Comparison of ENCODE assay signal across 2 cellular contexts in the genomic region with DNA sequence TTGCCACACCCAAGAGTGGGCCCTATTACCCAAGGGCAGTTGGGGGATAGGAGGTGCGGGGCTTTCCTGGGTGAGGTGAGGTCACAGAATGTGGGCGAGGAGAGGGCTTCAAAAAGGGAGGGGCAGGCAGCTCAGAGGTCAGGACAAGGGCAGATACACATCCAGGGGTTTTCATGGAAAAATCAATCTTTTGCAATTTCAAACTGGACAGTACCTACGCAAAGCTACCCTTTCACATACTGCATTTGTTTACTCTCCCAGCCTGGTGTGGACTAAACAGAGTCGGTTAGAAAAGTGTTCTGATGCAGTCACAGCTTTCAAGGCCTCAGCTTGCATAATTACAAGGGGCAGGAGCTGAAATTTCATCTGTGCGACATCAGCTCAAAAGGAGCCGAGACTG.
A peak's percentile ranks its signal among the peaks of the same experiment; 100 is the strongest.
DNase-seq lines count a peak whose midpoint lies in the region; ATAC-seq and TF ChIP-seq lines count a peak whose summit lies in the region.
"Not testable (repeated sequence)": the region's sequence is repeated elsewhere in the genome, so short reads cannot be mapped to it uniquely, and the experiment has no call there.

No MANE protein-coding gene starts in this region.

- not testable (repeated sequence) for H3K4me3 ChIP-seq in right lobe of liver

- not testable (repeated sequence) for H3K27ac ChIP-seq in right lobe of liver

- intact Hi-C loops in right lobe of liver (cut with DNase I): not testable (repeated sequence)

- H3K27me3 ChIP-seq in right lobe of liver: not testable (repeated sequence)

- TF ChIP-seq CTCF in right lobe of liver (IDR thresholded peaks at IDR 0.05): not testable (repeated sequence)

- TF ChIP-seq POLR2A in right lobe of liver (IDR thresholded peaks at IDR 0.05): not testable (repeated sequence)

- not testable (repeated sequence) for DNase-seq in left lobe of liver (ENCODE audit: low spot score); right lobe of liver

- ATAC-seq in left lobe of liver (peak; percentile 79), right lobe of liver (peak; percentile 87 to 95 (median 88))

- no CpG with 5 or more reads among the region's 6 CpGs for WGBS in right lobe of liver (ENCODE audit: insufficient coverage, low coverage, low lambda C conversion rate, missing lambda C conversion rate)

- H3K36me3 ChIP-seq in right lobe of liver: not testable (repeated sequence)

- not testable (repeated sequence) for H3K9me3 ChIP-seq in right lobe of liver

- H3K4me1 ChIP-seq in right lobe of liver: not testable (repeated sequence)
